In genomic region chr1:199298825-199299224, GRCh38 we compare ENCODE assay signal across 1 cellular context.
TF ChIP-seq lines count a peak whose summit lies in the region.

No MANE protein-coding gene starts in this region.

TF ChIP-seq in HCT116, 20 proteins besides CTCF, POLR2A, EP300 and RAD21 (continued from another document):
- no peak for TF ChIP-seq YY1 (IDR thresholded peaks at IDR 0.05; ENCODE audit: extremely low read depth, insufficient replicate concordance, low read depth, low read length)
- no peak for TF ChIP-seq CEBPB (IDR thresholded peaks at IDR 0.05; ENCODE audit: low read depth)
